Comparison of ENCODE assay signal across 10 cellular contexts in the genomic region with DNA sequence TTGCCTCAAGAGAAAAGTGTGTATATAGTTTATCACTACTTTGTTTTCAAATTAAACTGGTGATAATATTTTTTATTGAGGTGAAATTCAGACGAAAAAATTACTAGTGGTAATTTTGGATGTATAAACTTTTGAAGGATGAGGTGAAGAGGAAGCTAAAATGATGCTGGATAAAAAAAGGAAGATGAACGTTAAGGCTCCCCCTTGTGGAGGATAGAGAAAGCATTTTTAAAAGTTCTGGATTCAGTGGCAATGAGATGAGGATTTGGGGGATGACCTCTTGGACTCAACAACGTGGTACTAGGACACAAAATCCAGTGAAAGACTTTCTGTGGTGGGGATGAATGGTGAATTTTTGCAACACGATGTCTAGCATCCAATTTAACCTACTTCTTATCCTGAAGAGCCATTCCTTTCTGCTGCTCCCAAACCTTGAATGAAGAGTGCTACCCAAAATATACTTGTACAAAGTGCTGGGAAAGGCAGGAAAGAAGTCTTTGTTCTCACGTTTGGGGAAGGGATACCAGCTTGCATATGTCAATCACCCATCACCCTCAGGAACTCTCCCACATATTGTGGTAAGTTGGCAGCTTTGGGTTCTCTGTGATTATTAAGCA. TPM values are rescaled to one million over a fixed set of nuclear protein-coding genes. Genes with fewer than 3 reads are reported as not detected.
DNase-seq lines count a peak whose midpoint lies in the region; ATAC-seq, FAIRE-seq and TF ChIP-seq lines count a peak whose summit lies in the region.
"Had no signal": no experiment of that assay in that cellular context is flagged by ENCODE, and none has a peak within 500 bp of the region (broad histone marks: within the 10 kb centered on the region; RNA-seq: fewer than 3 reads in every experiment).

No MANE protein-coding gene starts in this region.

- H3K27me3 ChIP-seq in HL-60 (ENCODE audit: insufficient read depth, poor library complexity, severe bottlenecking) (no peaks in the 10 kb centered on the region), K562 (ENCODE audit: control insufficient read depth in 2 of 2, insufficient read depth in 2 of 2, low read length in 2 of 2) (no peaks in the 10 kb centered on the region; a peak in 1 of 5 replicates)

- H3K9me3 Mint-ChIP-seq in natural killer cell: no peaks in the 10 kb centered on the region

- POLR2A ChIA-PET in K562 (lab: Yijun Ruan, JAX): interaction anchor here (0.6 kb wide), 2 partner anchors 130 to 298 kb away, joined by 3 read pairs; no protein-coding TSS in a partner anchor

- H3K9me3 ChIP-seq in K562 (replicated peaks; ENCODE audit: control insufficient read depth, insufficient read depth, low read depth, low read length): no peaks in the 10 kb centered on the region

- intact Hi-C loops in K562 (cut with micrococcal nuclease): no loop called here
- intact Hi-C loops in natural killer cell (cut with micrococcal nuclease): loop anchor here (5.0 kb wide), 1 partner anchor 165 kb away; no protein-coding TSS in a partner anchor

- H3K9me1 ChIP-seq in K562 (ENCODE audit: control insufficient read depth, insufficient read depth, low read length): no peaks in the 10 kb centered on the region

- H3K36me3 Mint-ChIP-seq in natural killer cell: no peaks in the 10 kb centered on the region

- no peak overlapping the region for H3K4me2 ChIP-seq in K562 (ENCODE audit: insufficient read depth, low read length)

- CTCF ChIA-PET in K562 (lab: Yijun Ruan, JAX; ENCODE audit: low intra/inter-chr PET ratio): interaction anchor here (0.6 to 0.8 kb wide), 2 partner anchors 20 to 479 kb away, joined by 3 read pairs; no protein-coding TSS in a partner anchor

- no peaks in the 10 kb centered on the region for H4K20me1 ChIP-seq in K562 (replicated peaks; ENCODE audit: control insufficient read depth, insufficient read depth, low read length)

- peak; percentile 47 to 80 for TF ChIP-seq RAD21 in K562 (CRISPR knock-in tag; conservative IDR thresholded peaks at IDR 0.05 in 1 of 2, IDR thresholded peaks at IDR 0.05 in 1 of 2)

- H3K27ac Mint-ChIP-seq in natural killer cell: no peak overlapping the region

- no peaks in the 10 kb centered on the region for H3K79me2 ChIP-seq in K562 (ENCODE audit: control insufficient read depth, insufficient read depth, low read length)

- peak; percentile 6 for DNase-seq in DMS114 treated with DMSO at 0.1 percent for 48 hours (lab: John Stamatoyannopoulos, UW; ENCODE audit: unreplicated experiment)
- no peak for DNase-seq in HL-60 (ENCODE audit: low read depth in 1 of 2, low spot score in 1 of 2)
- peak; percentile 45 to 66 (median 59) for DNase-seq in K562 (ENCODE audit: extremely low read depth in 1 of 4, low spot score in 3 of 4)
- no peak for DNase-seq in natural killer cell
- no peak for DNase-seq in stimulated activated naive CD8-positive, alpha-beta T cell treated with anti-CD3 and anti-CD28 coated beads, Interleukin-15, Interleukin-2, amounts not matched to agents 100 U/mL and 50 U/mL, for 24 hours
- no peak for DNase-seq in superior temporal gyrus (ENCODE audit: extremely low spot score)
- DNase-seq: midbrain had no signal

- no peak overlapping the region for H3K4me3 Mint-ChIP-seq in natural killer cell

- BruUV-seq in K562 (replicated peaks; lab: Mats Ljungman, UMichigan): no TSS peak

- in situ Hi-C loops in K562 (cut with MboI): no loop called here

- peaks cover 0 to 10% of the 10 kb centered on the region in 2 donors for H3K4me1 Mint-ChIP-seq in natural killer cell

- H2AFZ ChIP-seq in K562 (ENCODE audit: low read depth, low read length): no peak overlapping the region

- H3K4me1 ChIP-seq in K562 (replicated peaks in 1 of 2; ENCODE audit: control insufficient read depth in 2 of 2, insufficient read depth in 2 of 2, low read length in 2 of 2): no peaks in the 10 kb centered on the region

- FAIRE-seq in K562 (lab: Jason Lieb, UNC): peak; percentile 88

- ATAC-seq in K562 (no peak), natural killer cell (no peak), GM19328 (IDR thresholded peaks at IDR 0.05; ENCODE audit: unreplicated experiment) (no peak), HG03039 (IDR thresholded peaks at IDR 0.05; ENCODE audit: unreplicated experiment) (no peak)
- no peak for ATAC-seq in stimulated activated naive CD8-positive, alpha-beta T cell treated with anti-CD3 and anti-CD28 coated beads, Interleukin-15, Interleukin-2, amounts not matched to agents 100 U/mL and 50 U/mL, for 24 hours

- peaks cover 12 to 38% of the 10 kb centered on the region in 2 donors for H3K27me3 Mint-ChIP-seq in natural killer cell (ENCODE audit: low read depth in 2 of 2)

- H3K4me3 ChIP-seq in HL-60 (replicated peaks; ENCODE audit: insufficient read depth, low read length) (no peak overlapping the region), K562 (no peak overlapping the region)

- 6% methylated on average over 5 of the region's 5 CpGs for WGBS in K562 (ENCODE audit: insufficient coverage, low coverage, missing lambda C conversion rate)

- no peak for TF ChIP-seq POLR2A in K562 (conservative IDR thresholded peaks at IDR 0.05)

- TF ChIP-seq CTCF in HL-60 (IDR thresholded peaks at IDR 0.05; ENCODE audit: insufficient read depth, low read length) (peak; percentile 39), K562 (IDR thresholded peaks at IDR 0.05 in 2 of 3, conservative IDR thresholded peaks at IDR 0.05 in 1 of 3; ENCODE audit: insufficient read depth in 2 of 3, low read depth in 1 of 3, low read length in 3 of 3) (peak; percentile 61 to 69 (median 63); a peak in 5 of 6 replicates), natural killer cell (IDR thresholded peaks at IDR 0.05) (peak; percentile 31)

- TF ChIP-seq EP300 in K562 (IDR thresholded peaks at IDR 0.05; ENCODE audit: low read length): no peak

- no peak overlapping the region for H3K9ac ChIP-seq in K562 (ENCODE audit: insufficient read depth in 1 of 2, low read depth in 2 of 2, low read length in 2 of 2)

- H3K27ac ChIP-seq in HL-60 (replicated peaks) (peak overlapping the region; percentile 52), K562 (ENCODE audit: extremely low read depth, low read depth, low read length) (no peak overlapping the region)

- no peaks in the 10 kb centered on the region for H3K36me3 ChIP-seq in K562 (ENCODE audit: control insufficient read depth, insufficient read depth, low read length)

RNA-seq across cellular contexts. Expression of a gene that starts 7.3 kb away (rescaled TPM):
- total RNA-seq in K562 (2011; cell fraction: chromatin; rRNA removed; ENCODE audit: low replicate concordance): not detected in 2 replicates
- total RNA-seq in K562 (2011; cell fraction: nucleolus; rRNA removed): not detected in 2 replicates
- not detected in 2 replicates for total RNA-seq in K562 (2011; cell fraction: nucleoplasm; rRNA removed)
- total RNA-seq in K562 (2014; rRNA removed) (not detected in 2 replicates), K562 (2014; rRNA removed; fragmentation: Illumina TruSeq; extraction: Trizol) (not detected in 2 replicates), K562 (2015; rRNA removed; fragmentation: Illumina TruSeq; extraction: Trizol) (0.14 TPM in 1 of 2 replicates, not detected in the other), K562 (2021) (not detected in 2 replicates), natural killer cell (1 to 10 TPM in 1 of 3 donors, under 1 TPM in 2; 0.54 to 1.0 (median 0.90) TPM)
- polyA plus RNA-seq in K562 (2011; rRNA removed) (not detected in 2 replicates), K562 (2014; fragmentation: Illumina TruSeq; extraction: Trizol) (not detected in 2 replicates), K562 (2014; fragmentation: Nextera tagmentation; extraction: Ambion mirVana) (not detected), K562 (2014; rRNA removed) (not detected in 2 replicates)
- polyA plus RNA-seq in K562 (2011; cell fraction: cytosol; rRNA removed): not detected in 2 replicates
- polyA plus RNA-seq in K562 (2011; cell fraction: nucleus; rRNA removed): not detected in 2 replicates
- polyA plus RNA-seq in K562 (2012): 0.04 TPM in 1 of 2 replicates, not detected in the other
- not detected in 2 replicates for polyA minus RNA-seq in K562 (2011; rRNA and poly(A)+ RNA removed)
- not detected in 2 replicates for polyA minus RNA-seq in K562 (2011; cell fraction: cytosol; rRNA and poly(A)+ RNA removed)
- not detected in 2 replicates for polyA minus RNA-seq in K562 (2011; cell fraction: nucleus; rRNA and poly(A)+ RNA removed)
- total RNA-seq: dermis microvascular lymphatic vessel endothelial cell had no signal

RNA-seq across cellular contexts. Expression of a gene that starts 9.2 kb away (rescaled TPM):
- total RNA-seq in K562 (2011; cell fraction: chromatin; rRNA removed; ENCODE audit: low replicate concordance): not detected in 2 replicates
- not detected in 2 replicates for total RNA-seq in K562 (2011; cell fraction: nucleolus; rRNA removed)
- total RNA-seq in K562 (2011; cell fraction: nucleoplasm; rRNA removed): not detected in 2 replicates
- total RNA-seq in K562 (2014; rRNA removed) (not detected in 2 replicates), K562 (2014; rRNA removed; fragmentation: Illumina TruSeq; extraction: Trizol) (not detected in 2 replicates), K562 (2015; rRNA removed; fragmentation: Illumina TruSeq; extraction: Trizol) (0.19 TPM in 1 of 2 replicates, not detected in the other), K562 (2021) (not detected in 2 replicates), natural killer cell (1 to 10 TPM; 2.7 to 4.9 (median 2.9) TPM)
- polyA plus RNA-seq in K562 (2011; rRNA removed) (not detected in 2 replicates), K562 (2014; fragmentation: Illumina TruSeq; extraction: Trizol) (not detected in 2 replicates), K562 (2014; fragmentation: Nextera tagmentation; extraction: Ambion mirVana) (not detected), K562 (2014; rRNA removed) (not detected in 2 replicates)
- polyA plus RNA-seq in K562 (2011; cell fraction: cytosol; rRNA removed): 0.07 TPM in 1 of 2 replicates, not detected in the other
- not detected in 2 replicates for polyA plus RNA-seq in K562 (2011; cell fraction: nucleus; rRNA removed)
- 0.22 and 1.0 TPM in 2 replicates for polyA plus RNA-seq in K562 (2012)
- not detected in 2 replicates for polyA minus RNA-seq in K562 (2011; rRNA and poly(A)+ RNA removed)
- polyA minus RNA-seq in K562 (2011; cell fraction: cytosol; rRNA and poly(A)+ RNA removed): not detected in 2 replicates
- polyA minus RNA-seq in K562 (2011; cell fraction: nucleus; rRNA and poly(A)+ RNA removed): not detected in 2 replicates
- total RNA-seq: dermis microvascular lymphatic vessel endothelial cell had no signal

RNA-seq across cellular contexts. Expression of a gene that starts 55.7 kb away (rescaled TPM):
- total RNA-seq in K562 (2011; cell fraction: chromatin; rRNA removed; ENCODE audit: low replicate concordance): 25.4 and 53.9 TPM in 2 replicates
- 33.2 and 42.4 TPM in 2 replicates for total RNA-seq in K562 (2011; cell fraction: nucleolus; rRNA removed)
- 38.6 and 44.8 TPM in 2 replicates for total RNA-seq in K562 (2011; cell fraction: nucleoplasm; rRNA removed)
- total RNA-seq in K562 (2014; rRNA removed) (11.4 and 15.6 TPM in 2 replicates), K562 (2014; rRNA removed; fragmentation: Illumina TruSeq; extraction: Trizol) (3.0 and 3.4 TPM in 2 replicates), K562 (2015; rRNA removed; fragmentation: Illumina TruSeq; extraction: Trizol) (5.8 TPM in 2 replicates), K562 (2021) (14.2 and 16.2 TPM in 2 replicates), natural killer cell (1 to 10 TPM; 2.2 to 9.4 (median 3.7) TPM)
- polyA plus RNA-seq in K562 (2011; rRNA removed) (7.3 and 10.9 TPM in 2 replicates), K562 (2014; fragmentation: Illumina TruSeq; extraction: Trizol) (5.9 and 6.2 TPM in 2 replicates), K562 (2014; fragmentation: Nextera tagmentation; extraction: Ambion mirVana) (1 to 10 TPM; 1.3 to 1.4 TPM), K562 (2014; rRNA removed) (17.3 and 27.0 TPM in 2 replicates)
- 5.7 and 10.0 TPM in 2 replicates for polyA plus RNA-seq in K562 (2011; cell fraction: cytosol; rRNA removed)
- 60.9 and 80.4 TPM in 2 replicates for polyA plus RNA-seq in K562 (2011; cell fraction: nucleus; rRNA removed)
- polyA plus RNA-seq in K562 (2012): 17.3 and 20.1 TPM in 2 replicates
- 3.5 and 4.2 TPM in 2 replicates for polyA minus RNA-seq in K562 (2011; rRNA and poly(A)+ RNA removed)
- polyA minus RNA-seq in K562 (2011; cell fraction: cytosol; rRNA and poly(A)+ RNA removed): 1.4 and 5.6 TPM in 2 replicates
- 13.5 and 14.4 TPM in 2 replicates for polyA minus RNA-seq in K562 (2011; cell fraction: nucleus; rRNA and poly(A)+ RNA removed)

Comparison
In these comparisons a context has a peak if more than half of its experiments do, and no peak if none do; other contexts are left out.
1. DNase-seq: peak in DMS114 treated with DMSO at 0.1 percent for 48 hours (single experiment) and K562 (4 of 4); none in HL-60 (0 of 2), natural killer cell (single experiment), stimulated activated naive CD8-positive, alpha-beta T cell treated with anti-CD3 and anti-CD28 coated beads, Interleukin-15, Interleukin-2, amounts not matched to agents 100 U/mL and 50 U/mL, for 24 hours (single experiment) and superior temporal gyrus (single experiment).
2. Peak in every context shown above with its lines, with median percentiles within 50 percentile points of each other: CTCF ChIP-seq.